ENCODE assay signal across 15 cellular contexts in genomic region chr10:47299611-47299988, GRCh38. TPM values are rescaled to one million over a fixed set of nuclear protein-coding genes. Genes with fewer than 3 reads are reported as not detected.
DNase-seq lines count a peak whose midpoint lies in the region; ATAC-seq and TF ChIP-seq lines count a peak whose summit lies in the region.
"Had no signal": no experiment of that assay in that cellular context is flagged by ENCODE, and none has a peak within 500 bp of the region (broad histone marks: within the 10 kb centered on the region; RNA-seq: fewer than 3 reads in every experiment).

No MANE protein-coding gene starts in this region.

- H3K27ac ChIP-seq in CD4-positive, alpha-beta T cell (ENCODE audit: low read depth, low read length), result no peak overlapping the region
- H3K27ac ChIP-seq in IMR-90 (ENCODE audit: insufficient read depth, low read length) (no peak overlapping the region), esophagus (ENCODE audit: low read depth in 2 of 2, low read length in 1 of 2) (no peak overlapping the region)
- H3K27ac ChIP-seq: PC-9 had no signal

- CTCF ChIA-PET in CD4-positive, alpha-beta T cell (lab: Charles Lee), result interaction anchor here (0.7 kb wide), 1 partner anchor 252 kb away, joined by 4 read pairs; no protein-coding TSS in a partner anchor
- CTCF ChIA-PET in IMR-90 (lab: Yijun Ruan, JAX), result interaction anchor here (0.8 kb wide), 1 partner anchor 12 kb away, joined by 3 read pairs; no protein-coding TSS in a partner anchor

- H3K56ac ChIP-seq in IMR-90 (ENCODE audit: extremely low read depth, insufficient read depth, low read length), result no peak overlapping the region

- no peak overlapping the region for H3K9ac ChIP-seq in IMR-90 (ENCODE audit: low read depth, low read length)

- no peak overlapping the region for H3K23ac ChIP-seq in IMR-90 (ENCODE audit: low read depth, low read length)

- no peaks in the 10 kb centered on the region; the same call in 1 of the 2 replicates for H3K9me1 ChIP-seq in IMR-90 (ENCODE audit: insufficient read depth, low read length)

- POLR2A ChIA-PET in CD4-positive, alpha-beta T cell (lab: Charles Lee), result interaction anchor here (1.5 kb wide), 1 partner anchor 24 kb away, joined by 4 read pairs; no protein-coding TSS in a partner anchor
- POLR2A ChIA-PET in IMR-90 (lab: Charles Lee; ENCODE audit: unreplicated experiment), result no interaction called here

- no peaks in the 10 kb centered on the region for H4K20me1 ChIP-seq in IMR-90 (ENCODE audit: insufficient read depth, low read length)

- H3K79me1 ChIP-seq in IMR-90 (ENCODE audit: low read depth in 1 of 2, low read length in 2 of 2), result no peaks in the 10 kb centered on the region

- dilution Hi-C loops in IMR-90 (cut with HindIII; ENCODE audit: low sequenced_read_pairs, unreplicated experiment), result no loop called here

- H3K27ac Mint-ChIP-seq in CD4-positive, alpha-beta T cell, result no peak overlapping the region
- no peak overlapping the region for H3K27ac Mint-ChIP-seq in osteocyte (ENCODE audit: unreplicated experiment)

- H2AK5ac ChIP-seq in IMR-90 (ENCODE audit: low read depth, low read length), result no peak overlapping the region

- H3K36me3 ChIP-seq in IMR-90 (ENCODE audit: control insufficient read depth, insufficient read depth, low read length) (no peaks in the 10 kb centered on the region), esophagus (ENCODE audit: control insufficient read depth in 2 of 2, insufficient read depth in 2 of 2, low read length in 1 of 2) (no peaks in the 10 kb centered on the region)

- DNase-seq in CD4-positive, alpha-beta T cell, result no peak
- DNase-seq in IMR-90 (no peak), osteocyte (ENCODE audit: extremely low spot score, unreplicated experiment) (no peak), midbrain (lab: John Stamatoyannopoulos, UW) (no peak), mesenteric fat pad (ENCODE audit: low spot score) (no peak)
- no peak for DNase-seq in stimulated activated naive CD4-positive, alpha-beta T cell (lab: John Stamatoyannopoulos, UW)
- DNase-seq: Caco-2, KBM-7, NCI-H2107, PC-9 had no signal

- no peak overlapping the region for H3K4ac ChIP-seq in IMR-90 (ENCODE audit: low read depth, low read length)

- H2BK120ac ChIP-seq in IMR-90 (ENCODE audit: low read depth, low read length), result no peak overlapping the region

- H3K4me1 Mint-ChIP-seq in CD4-positive, alpha-beta T cell (ENCODE audit: low read depth), result peaks cover 28% of the 10 kb centered on the region
- peaks cover 10% of the 10 kb centered on the region for H3K4me1 Mint-ChIP-seq in osteocyte (ENCODE audit: unreplicated experiment)

- no peak overlapping the region for H3K14ac ChIP-seq in IMR-90 (replicated peaks; ENCODE audit: low read depth, low read length)

- no peak overlapping the region for H3K18ac ChIP-seq in IMR-90 (ENCODE audit: low read depth, low read length)

- no peak overlapping the region for H4K5ac ChIP-seq in IMR-90 (ENCODE audit: low read depth, low read length)

- TF ChIP-seq RAD21 in IMR-90 (IDR thresholded peaks at IDR 0.05; ENCODE audit: low read length), result no peak

- no TSS peak for BruUV-seq in IMR-90 (replicated peaks; lab: Mats Ljungman, UMichigan)

- H2AK9ac ChIP-seq in IMR-90 (replicated peaks; ENCODE audit: low read depth, low read length, poor library complexity), result no peak overlapping the region

- no peaks in the 10 kb centered on the region for H3K36me3 Mint-ChIP-seq in CD4-positive, alpha-beta T cell (ENCODE audit: low read depth)
- H3K36me3 Mint-ChIP-seq in osteocyte (ENCODE audit: unreplicated experiment), result no peaks in the 10 kb centered on the region

- peak overlapping the region; percentile 85 for H3K4me3 Mint-ChIP-seq in CD4-positive, alpha-beta T cell
- H3K4me3 Mint-ChIP-seq in osteocyte (ENCODE audit: unreplicated experiment), result peak overlapping the region; percentile 2

- no peak overlapping the region for H2AFZ ChIP-seq in IMR-90 (replicated peaks; ENCODE audit: low read length, poor library complexity)
- H2AFZ ChIP-seq: PC-9 had no signal

- H3K4me2 ChIP-seq in IMR-90 (ENCODE audit: low read depth, low read length), result peak overlapping the region; percentile 55; the same call in 1 of the 2 replicates
- H3K4me2 ChIP-seq: PC-9 had no signal

- intact Hi-C loops in CD4-positive, alpha-beta T cell (cut with DNase I, micrococcal nuclease), result no loop called here
- intact Hi-C loops in IMR-90 (cut with micrococcal nuclease), result no loop called here

- no peak overlapping the region for H4K91ac ChIP-seq in IMR-90 (ENCODE audit: insufficient read depth, low read depth, low read length)

- peaks cover 4% of the 10 kb centered on the region for H3K27me3 ChIP-seq in CD4-positive, alpha-beta T cell (ENCODE audit: control insufficient read depth, insufficient read depth, low read length)
- H3K27me3 ChIP-seq in IMR-90 (ENCODE audit: control insufficient read depth, insufficient read depth, low read length), result peaks cover 86% of the 10 kb centered on the region
- peaks cover 0 to 6% of the 10 kb centered on the region in 2 donors for H3K27me3 ChIP-seq in esophagus (ENCODE audit: control insufficient read depth in 1 of 2, insufficient read depth in 2 of 2, low read length in 2 of 2)

- in situ Hi-C loops in IMR-90 (cut with MboI; ENCODE audit: low sequenced_read_pairs), result no loop called here

- H3K4me3 ChIP-seq in IMR-90 (ENCODE audit: insufficient read depth, low read depth, low read length), result no peak overlapping the region
- peak overlapping the region; percentile 25 to 45 for H3K4me3 ChIP-seq in esophagus (ENCODE audit: low read depth in 1 of 2, low read length in 2 of 2)
- H3K4me3 ChIP-seq: PC-9 had no signal

- peaks cover 12% of the 10 kb centered on the region for H3K27me3 Mint-ChIP-seq in CD4-positive, alpha-beta T cell
- peaks cover 81% of the 10 kb centered on the region for H3K27me3 Mint-ChIP-seq in osteocyte (ENCODE audit: unreplicated experiment)

- TF ChIP-seq POLR2A in IMR-90 (IDR thresholded peaks at IDR 0.05; ENCODE audit: low read depth, low read length), result no peak

- ATAC-seq in CD4-positive, alpha-beta T cell (ENCODE audit: poor library complexity), result no peak
- ATAC-seq in IMR-90 (ENCODE audit: low read depth) (no peak; the same call in 1 of the 2 replicates), GM19455 (IDR thresholded peaks at IDR 0.05; ENCODE audit: unreplicated experiment) (no peak)

- 0% methylated on average over 1 of the region's 6 CpGs; no CpG with 5 or more reads in 1 of the 2 experiments for WGBS in IMR-90 (ENCODE audit: extremely low coverage in 2 of 2, insufficient read length in 1 of 2), 2 experiments
- 30 to 35% methylated on average over 6 of the region's 6 CpGs for WGBS in esophagus, 2 donors

- no peaks in the 10 kb centered on the region; the same call in 1 of the 2 replicates for H3K4me1 ChIP-seq in IMR-90 (ENCODE audit: control insufficient read depth, insufficient read depth, low read length)
- H3K4me1 ChIP-seq in esophagus (ENCODE audit: control insufficient read depth in 2 of 2, insufficient read depth in 2 of 2, low read length in 1 of 2), result peaks cover 4 to 8% of the 10 kb centered on the region in 2 donors

- H2BK5ac ChIP-seq in IMR-90 (ENCODE audit: low read depth, low read length, poor library complexity, severe bottlenecking), result no peak overlapping the region

- no peak overlapping the region for H2BK20ac ChIP-seq in IMR-90 (ENCODE audit: low read depth, low read length)

- H3K9me3 Mint-ChIP-seq in CD4-positive, alpha-beta T cell, result no peaks in the 10 kb centered on the region
- H3K9me3 Mint-ChIP-seq in osteocyte (ENCODE audit: unreplicated experiment), result no peaks in the 10 kb centered on the region

- TF ChIP-seq CTCF in CD4-positive, alpha-beta T cell (IDR thresholded peaks at IDR 0.05), result no peak
- TF ChIP-seq CTCF in IMR-90 (conservative IDR thresholded peaks at IDR 0.05; ENCODE audit: low read depth, low read length), result no peak
- TF ChIP-seq CTCF in osteocyte (IDR thresholded peaks at IDR 0.05), result no peak

- no peaks in the 10 kb centered on the region for H3K9me3 ChIP-seq in CD4-positive, alpha-beta T cell (ENCODE audit: control insufficient read depth, low read length)
- H3K9me3 ChIP-seq in IMR-90 (ENCODE audit: control insufficient read depth, insufficient read depth, low read length), result no peaks in the 10 kb centered on the region
- H3K9me3 ChIP-seq in esophagus (ENCODE audit: control insufficient read depth in 2 of 2, insufficient read depth in 1 of 2, low read depth in 1 of 2, low read length in 1 of 2), result no peaks in the 10 kb centered on the region
- H3K9me3 ChIP-seq: Caco-2 had no signal

- H2BK15ac ChIP-seq in IMR-90 (ENCODE audit: low read depth, low read length), result no peak overlapping the region

- H4K8ac ChIP-seq in IMR-90 (ENCODE audit: low read depth in 2 of 2, low read length in 2 of 2), result no peak overlapping the region

TF ChIP-seq in IMR-90, 13 proteins besides CTCF, POLR2A, EP300 and RAD21 (continues in another document):
- TF ChIP-seq BHLHE40 (IDR thresholded peaks at IDR 0.05; ENCODE audit: low read depth, low read length) (no peak), RFX5 (IDR thresholded peaks at IDR 0.05; ENCODE audit: low read depth, low read length) (no peak), CEBPB (IDR thresholded peaks at IDR 0.05; ENCODE audit: low read depth, low read length) (no peak), FOS (IDR thresholded peaks at IDR 0.05; ENCODE audit: low read depth, low read length) (no peak), SMC3 (IDR thresholded peaks at IDR 0.05; ENCODE audit: low read depth, low read length) (no peak)

RNA-seq across cellular contexts. Expression of gene GDF10, which starts 0.4 kb away (rescaled TPM):
- under 1 TPM; 0.16 to 0.22 TPM for total RNA-seq in CD4-positive, alpha-beta T cell
- total RNA-seq in IMR-90 (2012; rRNA removed), result not detected in 2 replicates
- 0.26 and 0.34 TPM in 2 replicates for polyA plus RNA-seq in IMR-90 (2012; rRNA removed)
- polyA plus RNA-seq in IMR-90 (2012; cell fraction: cytosol; rRNA removed), result 0.10 and 0.12 TPM in 2 replicates
- polyA plus RNA-seq in IMR-90 (2012; cell fraction: nucleus; rRNA removed; ENCODE audit: low replicate concordance), result 0.16 TPM in 1 of 2 replicates, not detected in the other
- polyA plus RNA-seq in esophagus, result under 1 TPM; 0.22 to 0.33 TPM
- total RNA-seq in osteocyte, result not detected in 2 replicates
- 0.26 TPM for total RNA-seq in mesenteric fat pad
- total RNA-seq: Caco-2, PC-9 had no signal

RNA-seq across cellular contexts. Expression of gene GDF2, which starts 22.7 kb away (rescaled TPM):
- not detected for total RNA-seq in CD4-positive, alpha-beta T cell
- total RNA-seq in IMR-90 (2012; rRNA removed) (under 0.01 TPM in 1 of 2 replicates, not detected in the other), osteocyte (not detected in 2 replicates), mesenteric fat pad (not detected)
- polyA plus RNA-seq in IMR-90 (2012; rRNA removed) (0.04 TPM in 1 of 2 replicates, not detected in the other), esophagus (not detected)
- not detected in 2 replicates for polyA plus RNA-seq in IMR-90 (2012; cell fraction: cytosol; rRNA removed)
- polyA plus RNA-seq in IMR-90 (2012; cell fraction: nucleus; rRNA removed; ENCODE audit: low replicate concordance), result not detected in 2 replicates
- total RNA-seq: Caco-2, cerebellum, lung, PC-9, sciatic nerve had no signal
- polyA plus RNA-seq: lung had no signal

RNA-seq across cellular contexts. Expression of gene RBP3, which starts 48.6 kb away (rescaled TPM):
- total RNA-seq in CD4-positive, alpha-beta T cell, result not detected
- not detected in 2 replicates for total RNA-seq in IMR-90 (2012; rRNA removed)
- not detected in 2 replicates for polyA plus RNA-seq in IMR-90 (2012; rRNA removed)
- not detected in 2 replicates for polyA plus RNA-seq in IMR-90 (2012; cell fraction: cytosol; rRNA removed)
- not detected in 2 replicates for polyA plus RNA-seq in IMR-90 (2012; cell fraction: nucleus; rRNA removed; ENCODE audit: low replicate concordance)
- not detected for polyA plus RNA-seq in esophagus
- total RNA-seq in osteocyte, result not detected in 2 replicates
- not detected for total RNA-seq in mesenteric fat pad
- total RNA-seq: Caco-2, cerebellum, lung, PC-9, sciatic nerve had no signal
